25 cellular contexts compared by ENCODE assay signal in the genomic region with DNA sequence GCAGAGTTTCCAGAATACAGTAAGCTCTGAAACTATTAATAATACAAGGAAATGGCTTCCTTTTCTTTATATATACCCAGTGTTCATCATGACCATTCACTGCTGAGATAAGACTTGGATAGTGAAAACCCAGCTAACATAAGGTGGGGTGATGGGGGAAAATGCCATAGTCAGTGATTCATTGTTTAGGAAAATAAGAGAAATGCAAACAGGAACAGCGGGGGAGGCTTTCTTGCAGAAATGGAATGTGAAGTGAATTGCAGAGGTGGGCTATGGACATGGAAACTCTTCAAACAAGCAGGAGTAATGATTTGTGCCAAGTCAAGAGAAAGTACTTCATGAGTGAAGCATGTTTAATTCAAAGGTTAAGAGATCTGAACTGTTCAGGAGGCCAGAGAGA.
DNase-seq lines count a peak whose midpoint lies in the region; ATAC-seq and TF ChIP-seq lines count a peak whose summit lies in the region.
"Had no signal": no experiment of that assay in that cellular context is flagged by ENCODE, and none has a peak within 500 bp of the region (broad histone marks: within the 10 kb centered on the region; RNA-seq: fewer than 3 reads in every experiment).

No MANE protein-coding gene starts in this region.

- H3K27ac Mint-ChIP-seq in naive thymus-derived CD8-positive, alpha-beta T cell = no peak overlapping the region
- H3K27ac Mint-ChIP-seq: progenitor cell of endocrine pancreas, type B pancreatic cell had no signal

- no peak overlapping the region for H3K4me2 ChIP-seq in IMR-90 (ENCODE audit: low read depth, low read length)
- H3K4me2 ChIP-seq: BLaER1 treated with 17β-estradiol and CSF1 and Interleukin-3, amounts not matched to agents 10 nM and 100 nM had no signal

- DNase-seq in IMR-90 (peak; percentile 71), astrocyte of the hippocampus (ENCODE audit: low read depth, low spot score) (peak; percentile 79), kidney tubule cell (ENCODE audit: low spot score) (peak; percentile 5), retina (no peak), Ammon's horn (ENCODE audit: low spot score) (no peak)
- DNase-seq in naive thymus-derived CD8-positive, alpha-beta T cell = no peak
- DNase-seq: activated CD4-positive, alpha-beta T cell treated with anti-CD3 and anti-CD28 coated beads, Interleukin-2, amount 50 U/mL, for 48 hours; activated naive CD4-positive, alpha-beta T cell treated with Interleukin-2 at 50 U/mL for 16 hours; anterior cingulate cortex; effector memory CD4-positive, alpha-beta T cell; esophagus squamous epithelium; GDM1; midbrain; NCI-H2029; NCI-H510A treated with DMSO at 0.1 percent for 48 hours; stimulated activated CD4-positive, alpha-beta T cell treated with anti-CD3 and anti-CD28 coated beads, Interleukin-2, amount 100 ng/mL, for 48 hours; stomach had no signal

- POLR2A ChIA-PET in IMR-90 (lab: Charles Lee; ENCODE audit: unreplicated experiment) = interaction anchor here (0.6 to 1.2 kb wide), 4 partner anchors 10 to 231 kb away, joined by 3 to 6 read pairs (median 4); no protein-coding TSS in a partner anchor
- POLR2A ChIA-PET in naive thymus-derived CD8-positive, alpha-beta T cell (lab: Charles Lee) = no interaction called here

- H3K4me1 ChIP-seq in IMR-90 (ENCODE audit: control insufficient read depth, insufficient read depth, low read length) = peaks cover 10% of the 10 kb centered on the region
- H3K4me1 ChIP-seq: BLaER1 treated with 17β-estradiol and CSF1 and Interleukin-3, amounts not matched to agents 10 nM and 100 nM; esophagus squamous epithelium; HAP-1 had no signal

- H3K27ac ChIP-seq in 22Rv1 (peak overlapping the region; percentile 65), IMR-90 (ENCODE audit: insufficient read depth, low read length) (no peak overlapping the region; the same call in 1 of the 2 replicates)
- H3K27ac ChIP-seq: BLaER1 treated with 17β-estradiol and CSF1 and Interleukin-3, amounts not matched to agents 10 nM and 100 nM; esophagus squamous epithelium; skin epidermis; stomach had no signal

- peak overlapping the region; percentile 69; the same call in 1 of the 2 replicates for H3K4ac ChIP-seq in IMR-90 (ENCODE audit: low read depth, low read length)

- H3K4me3 Mint-ChIP-seq in naive thymus-derived CD8-positive, alpha-beta T cell = no peak overlapping the region
- H3K4me3 Mint-ChIP-seq: type B pancreatic cell had no signal

- H3K14ac ChIP-seq in IMR-90 (replicated peaks; ENCODE audit: low read depth, low read length) = no peak overlapping the region

- H3K36me3 Mint-ChIP-seq in naive thymus-derived CD8-positive, alpha-beta T cell = no peaks in the 10 kb centered on the region
- H3K36me3 Mint-ChIP-seq: type B pancreatic cell had no signal

- no peak overlapping the region for H3K4me3 ChIP-seq in IMR-90 (ENCODE audit: insufficient read depth, low read depth, low read length)
- H3K4me3 ChIP-seq: BLaER1 treated with 17β-estradiol and CSF1 and Interleukin-3, amounts not matched to agents 10 nM and 100 nM; esophagus squamous epithelium; HAP-1; K562; skin epidermis; stomach had no signal

- H3K9ac ChIP-seq in IMR-90 (ENCODE audit: low read depth, low read length) = no peak overlapping the region
- H3K9ac ChIP-seq: BLaER1 treated with 17β-estradiol and CSF1 and Interleukin-3, amounts not matched to agents 10 nM and 100 nM had no signal

- peaks cover 0 to 11% (median 3%) of the 10 kb centered on the region in 9 donors for H3K9me3 Mint-ChIP-seq in naive thymus-derived CD8-positive, alpha-beta T cell
- H3K9me3 Mint-ChIP-seq: type B pancreatic cell had no signal

- H3K27me3 Mint-ChIP-seq in naive thymus-derived CD8-positive, alpha-beta T cell = no peaks in the 10 kb centered on the region
- H3K27me3 Mint-ChIP-seq: type B pancreatic cell had no signal

- TF ChIP-seq CTCF in 22Rv1 (IDR thresholded peaks at IDR 0.05) (no peak), IMR-90 (conservative IDR thresholded peaks at IDR 0.05; ENCODE audit: low read depth, low read length) (no peak)

- H2AFZ ChIP-seq in IMR-90 (replicated peaks; ENCODE audit: low read length, poor library complexity) = no peak overlapping the region

- H4K20me1 ChIP-seq in IMR-90 (ENCODE audit: insufficient read depth, low read length) = no peaks in the 10 kb centered on the region
- H4K20me1 ChIP-seq: BLaER1 treated with 17β-estradiol and CSF1 and Interleukin-3, amounts not matched to agents 10 nM and 100 nM had no signal

- H3K79me1 ChIP-seq in IMR-90 (ENCODE audit: low read depth in 1 of 2, low read length in 2 of 2) = no peaks in the 10 kb centered on the region

- no peak overlapping the region for H3K56ac ChIP-seq in IMR-90 (ENCODE audit: extremely low read depth, insufficient read depth, low read length)

- CTCF ChIA-PET in IMR-90 (lab: Yijun Ruan, JAX) = interaction anchor here (1.5 to 2.2 kb wide), 2 partner anchors 221 to 223 kb away, joined by 6 to 7 read pairs; no protein-coding TSS in a partner anchor

- peak overlapping the region; percentile 69; the same call in 1 of the 2 replicates for H4K5ac ChIP-seq in IMR-90 (ENCODE audit: low read depth, low read length)

- WGBS in IMR-90 (ENCODE audit: extremely low coverage in 2 of 2, insufficient read length in 1 of 2), 2 experiments = 60% methylated on average over 1 of the region's 1 CpG; no CpG with 5 or more reads in 1 of the 2 experiments

- H3K9me3 ChIP-seq in IMR-90 (ENCODE audit: control insufficient read depth, insufficient read depth, low read length) = no peaks in the 10 kb centered on the region
- H3K9me3 ChIP-seq: esophagus squamous epithelium, HAP-1, stomach had no signal

- H2BK5ac ChIP-seq in IMR-90 (ENCODE audit: low read depth, low read length, poor library complexity, severe bottlenecking) = peak overlapping the region; percentile 89

- H4K91ac ChIP-seq in IMR-90 (ENCODE audit: insufficient read depth, low read depth, low read length) = 0 out of 2 replicates have a peak overlapping the region, but pooled peaks have one; percentile 87

- BruUV-seq in IMR-90 (replicated peaks; lab: Mats Ljungman, UMichigan) = no TSS peak

- no peak for TF ChIP-seq POLR2A in IMR-90 (IDR thresholded peaks at IDR 0.05; ENCODE audit: low read depth, low read length)

- H2BK15ac ChIP-seq in IMR-90 (ENCODE audit: low read depth, low read length) = no peak overlapping the region

- H3K18ac ChIP-seq in IMR-90 (ENCODE audit: low read depth, low read length) = peak overlapping the region; percentile 88

- in situ Hi-C loops in IMR-90 (cut with MboI; ENCODE audit: low sequenced_read_pairs) = no loop called here

- intact Hi-C loops in IMR-90 (cut with micrococcal nuclease) = no loop called here

- H2BK120ac ChIP-seq in IMR-90 (ENCODE audit: low read depth, low read length) = peak overlapping the region; percentile 94; the same call in 1 of the 2 replicates

- H3K9me1 ChIP-seq in IMR-90 (ENCODE audit: insufficient read depth, low read length) = no peaks in the 10 kb centered on the region

- no peak overlapping the region for H2AK5ac ChIP-seq in IMR-90 (ENCODE audit: low read depth, low read length)

- H2BK20ac ChIP-seq in IMR-90 (ENCODE audit: low read depth, low read length) = peak overlapping the region; percentile 79

- no peaks in the 10 kb centered on the region for H3K36me3 ChIP-seq in IMR-90 (ENCODE audit: control insufficient read depth, insufficient read depth, low read length)
- H3K36me3 ChIP-seq: BLaER1 treated with 17β-estradiol and CSF1 and Interleukin-3, amounts not matched to agents 10 nM and 100 nM; esophagus squamous epithelium; HAP-1; stomach had no signal

- H2AK9ac ChIP-seq in IMR-90 (replicated peaks; ENCODE audit: low read depth, low read length, poor library complexity) = no peak overlapping the region

- ATAC-seq in IMR-90 (ENCODE audit: low read depth) = peak; percentile 83
- ATAC-seq in naive thymus-derived CD8-positive, alpha-beta T cell = no peak
- ATAC-seq in HG03457 (IDR thresholded peaks at IDR 0.05; ENCODE audit: unreplicated experiment) = no peak
- ATAC-seq: K562 had no signal

- no peaks in the 10 kb centered on the region for H3K4me1 Mint-ChIP-seq in naive thymus-derived CD8-positive, alpha-beta T cell

- peak overlapping the region; percentile 38; the same call in 1 of the 2 replicates for H3K23ac ChIP-seq in IMR-90 (ENCODE audit: low read depth, low read length)

- TF ChIP-seq RAD21 in IMR-90 (IDR thresholded peaks at IDR 0.05; ENCODE audit: low read length) = no peak

- H4K8ac ChIP-seq in IMR-90 (ENCODE audit: low read depth in 2 of 2, low read length in 2 of 2) = peak overlapping the region in 1 of 2 experiments; percentile 49; a peak in 1 of 4 replicates

- dilution Hi-C loops in IMR-90 (cut with HindIII; ENCODE audit: low sequenced_read_pairs, unreplicated experiment) = no loop called here

- H3K27me3 ChIP-seq in IMR-90 (ENCODE audit: control insufficient read depth, insufficient read depth, low read length) = no peaks in the 10 kb centered on the region
- H3K27me3 ChIP-seq: BLaER1 treated with 17β-estradiol and CSF1 and Interleukin-3, amounts not matched to agents 10 nM and 100 nM; esophagus squamous epithelium; stomach had no signal

TF ChIP-seq in IMR-90, 13 proteins besides CTCF, POLR2A, EP300 and RAD21:
- TF ChIP-seq RCOR1 (IDR thresholded peaks at IDR 0.05; ENCODE audit: insufficient replicate concordance, low read length) (no peak), SMC3 (IDR thresholded peaks at IDR 0.05; ENCODE audit: low read depth, low read length) (no peak), CHD1 (IDR thresholded peaks at IDR 0.05; ENCODE audit: low read depth, low read length) (no peak), RFX5 (IDR thresholded peaks at IDR 0.05; ENCODE audit: low read depth, low read length) (no peak), BHLHE40 (IDR thresholded peaks at IDR 0.05; ENCODE audit: low read depth, low read length) (no peak), CEBPB (IDR thresholded peaks at IDR 0.05; ENCODE audit: low read depth, low read length) (no peak), MXI1 (IDR thresholded peaks at IDR 0.05; ENCODE audit: borderline replicate concordance, low read depth, low read length) (no peak), FOS (IDR thresholded peaks at IDR 0.05; ENCODE audit: low read depth, low read length) (no peak), NFE2L2 (IDR thresholded peaks at IDR 0.05; ENCODE audit: low read depth, low read length) (no peak), MAFK (IDR thresholded peaks at IDR 0.05; ENCODE audit: low read depth, low read length) (no peak)
- TF ChIP-seq, protein P1, sequence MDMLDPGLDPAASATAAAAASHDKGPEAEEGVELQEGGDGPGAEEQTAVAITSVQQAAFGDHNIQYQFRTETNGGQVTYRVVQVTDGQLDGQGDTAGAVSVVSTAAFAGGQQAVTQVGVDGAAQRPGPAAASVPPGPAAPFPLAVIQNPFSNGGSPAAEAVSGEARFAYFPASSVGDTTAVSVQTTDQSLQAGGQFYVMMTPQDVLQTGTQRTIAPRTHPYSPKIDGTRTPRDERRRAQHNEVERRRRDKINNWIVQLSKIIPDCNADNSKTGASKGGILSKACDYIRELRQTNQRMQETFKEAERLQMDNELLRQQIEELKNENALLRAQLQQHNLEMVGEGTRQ (IDR thresholded peaks at IDR 0.05; ENCODE audit: low read depth, low read length) = no peak

Comparison
In these comparisons a context has a peak if more than half of its experiments do, and no peak if none do; other contexts are left out.
1. DNase-seq: peak in IMR-90 (single experiment), astrocyte of the hippocampus (single experiment) and kidney tubule cell (single experiment); none in naive thymus-derived CD8-positive, alpha-beta T cell (0 of 10), retina (single experiment) and Ammon's horn (single experiment).